In the genomic region with DNA sequence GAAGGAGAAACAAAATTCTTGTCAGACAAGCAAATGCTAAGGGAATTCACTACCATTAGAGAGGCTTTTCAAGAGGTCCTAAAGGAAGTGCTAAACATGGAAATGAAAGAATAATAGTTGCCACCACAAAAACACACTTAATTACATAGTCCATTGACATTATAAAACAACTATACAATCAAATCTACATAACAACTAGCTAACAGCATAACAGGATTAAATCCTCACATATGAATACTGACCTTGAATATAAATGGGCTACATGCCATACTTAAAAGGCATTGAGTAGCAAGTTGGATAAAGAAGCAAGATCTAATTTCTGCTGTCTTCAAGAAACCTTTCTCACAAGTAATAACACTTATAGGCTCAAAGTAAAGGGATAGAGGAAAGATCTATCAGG, we compare ENCODE assay signal across 35 cellular contexts.
"Had no signal": no experiment of that assay in that cellular context is flagged by ENCODE, and none has a peak within 500 bp of the region (broad histone marks: within the 10 kb centered on the region; RNA-seq: fewer than 3 reads in every experiment).

No MANE protein-coding gene starts in this region.

- H3K4me3 ChIP-seq: MG63 had no signal

- H3K36me3 ChIP-seq: MG63 had no signal

- DNase-seq: Kasumi-1, MG63, MM.1S, MV-4-11, NCI-H1048, NCI-H1092, NCI-H1092 treated with DMSO at 0.1 percent for 48 hours, NCI-H1105, NCI-H1105 treated with DMSO at 0.1 percent for 48 hours, NCI-H1417, NCI-H1417 treated with DMSO at 0.1 percent for 48 hours, NCI-H1436, NCI-H1436 treated with DMSO at 0.1 percent for 48 hours, NCI-H146, NCI-H1694, NCI-H1694 treated with DMSO at 0.1 percent for 48 hours, NCI-H187, NCI-H187 treated with DMSO at 0.1 percent for 48 hours, NCI-H1930, NCI-H2029, NCI-H2029 treated with DMSO at 0.1 percent for 48 hours, NCI-H2081, NCI-H2081 treated with DMSO at 0.1 percent for 48 hours, NCI-H2107, NCI-H2171, NCI-H2171 treated with DMSO at 0.1 percent for 48 hours, NCI-H2227 treated with DMSO at 0.1 percent for 48 hours, NCI-H226, NCI-H345, NCI-H446, NCI-H446 treated with DMSO at 0.1 percent for 48 hours, NCI-H510A, NCI-H510A treated with DMSO at 0.1 percent for 48 hours, NCI-H524, NCI-H524 treated with DMSO at 0.1 percent for 48 hours had no signal

- H3K27me3 ChIP-seq: MG63 had no signal
